Comparison of ENCODE assay signal across 34 cellular contexts in the genomic region with DNA sequence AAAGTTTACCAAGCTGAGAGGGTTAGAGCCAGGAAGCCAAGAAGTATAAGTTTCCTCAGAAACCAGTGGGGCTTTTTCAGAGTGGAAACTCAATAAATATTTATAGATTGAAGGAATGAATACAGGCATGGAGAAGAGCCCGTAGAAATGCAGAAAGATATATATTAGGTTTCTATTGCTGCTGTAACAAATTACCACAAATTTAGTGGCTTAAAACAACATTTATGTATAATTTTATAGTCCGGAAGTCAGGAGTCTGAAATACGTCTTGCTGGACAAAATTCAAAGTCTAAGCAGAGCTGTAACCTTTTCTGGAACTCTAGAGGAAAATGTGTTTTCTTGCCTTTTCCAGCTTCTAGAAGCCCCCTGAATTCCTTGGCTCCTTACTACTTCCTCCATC.
"Had no signal": no experiment of that assay in that cellular context is flagged by ENCODE, and none has a peak within 500 bp of the region (broad histone marks: within the 10 kb centered on the region; RNA-seq: fewer than 3 reads in every experiment).

No MANE protein-coding gene starts in this region.

- H3K27ac Mint-ChIP-seq: activated CD4-positive, alpha-beta memory T cell treated with anti-CD3 and anti-CD28 coated beads for 36 hours; activated CD4-positive, alpha-beta T cell treated with anti-CD3 and anti-CD28 coated beads for 36 hours; activated CD4-positive, alpha-beta T cell treated with anti-CD3 and anti-CD28 coated beads, Interleukin-2, amount 10 ng/mL, durations not matched to agents 24 days and 14 days; activated CD8-positive, alpha-beta memory T cell treated with anti-CD3 and anti-CD28 coated beads, Interleukin-2, amount 10 ng/mL, durations not matched to agents 7 days and 5 days; activated CD8-positive, alpha-beta T cell treated with anti-CD3 and anti-CD28 coated beads, Interleukin-2, amount 10 ng/mL, durations not matched to agents 7 days and 5 days; activated naive CD4-positive, alpha-beta T cell treated with anti-CD3 and anti-CD28 coated beads for 36 hours; activated naive CD4-positive, alpha-beta T cell treated with anti-CD3 and anti-CD28 coated beads, Interleukin-2, amount 50 U/mL, for 24 hours; activated naive CD8-positive, alpha-beta T cell treated with anti-CD3 and anti-CD28 coated beads for 36 hours; activated naive CD8-positive, alpha-beta T cell treated with anti-CD3 and anti-CD28 coated beads, Interleukin-2, amount 50 U/mL, for 24 hours; activated T-helper 1 cell treated with anti-CD3 and anti-CD28 coated beads, Interleukin-12 subunit alpha, Interleukin-12 subunit beta, Interleukin-2, Interleukin-4 antibody, amounts not matched to agents 30 ng/mL and 10 ng/mL and 1 ng/mL, durations not matched to agents 14 hours and 24 hours and 36 hours; activated T-helper 2 cell treated with anti-CD3 and anti-CD28 coated beads, Interferon-gamma antibody, Interleukin-2, Interleukin-4, amounts not matched to agents 10 μg/mL and 5 μg/mL and 100 μg/mL, durations not matched to agents 14 hours and 24 hours and 36 hours; effector memory CD8-positive, alpha-beta T cell; T-helper 17 cell; T-helper 2 cell treated with Interferon-gamma antibody and Interleukin-4, amounts not matched to agents 5 μg/mL and 100 μg/mL, for 36 hours had no signal

- ATAC-seq: activated CD4-positive, alpha-beta T cell treated with anti-CD3 and anti-CD28 coated beads for 36 hours; activated CD8-positive, alpha-beta memory T cell treated with anti-CD3 and anti-CD28 coated beads, Interleukin-2, amount 10 ng/mL, durations not matched to agents 7 days and 5 days; activated CD8-positive, alpha-beta T cell treated with anti-CD3 and anti-CD28 coated beads, Interleukin-2, amount 10 ng/mL, durations not matched to agents 7 days and 5 days; activated naive CD8-positive, alpha-beta T cell treated with anti-CD3 and anti-CD28 coated beads, Interleukin-2, amount 50 U/mL, for 24 hours; body of pancreas; effector memory CD8-positive, alpha-beta T cell; gastroesophageal sphincter; T-helper 17 cell had no signal

- H3K4me1 Mint-ChIP-seq: activated CD4-positive, alpha-beta T cell treated with anti-CD3 and anti-CD28 coated beads for 36 hours; activated CD4-positive, alpha-beta T cell treated with anti-CD3 and anti-CD28 coated beads, Interleukin-2, amount 10 ng/mL, durations not matched to agents 24 days and 14 days; activated CD8-positive, alpha-beta memory T cell treated with anti-CD3 and anti-CD28 coated beads, Interleukin-2, amount 10 ng/mL, durations not matched to agents 7 days and 5 days; activated naive CD4-positive, alpha-beta T cell treated with anti-CD3 and anti-CD28 coated beads, Interleukin-2, amount 50 U/mL, for 24 hours; activated naive CD8-positive, alpha-beta T cell treated with anti-CD3 and anti-CD28 coated beads for 36 hours; T-helper 17 cell had no signal

- H3K4me1 ChIP-seq: adrenal gland, body of pancreas, esophagus muscularis mucosa, gastroesophageal sphincter had no signal

- H3K4me3 Mint-ChIP-seq: activated CD4-positive, alpha-beta memory T cell treated with anti-CD3 and anti-CD28 coated beads for 36 hours; activated CD4-positive, alpha-beta T cell treated with anti-CD3 and anti-CD28 coated beads for 36 hours; activated CD4-positive, alpha-beta T cell treated with anti-CD3 and anti-CD28 coated beads, Interleukin-2, amount 10 ng/mL, durations not matched to agents 24 days and 14 days; activated CD8-positive, alpha-beta memory T cell treated with anti-CD3 and anti-CD28 coated beads, Interleukin-2, amount 10 ng/mL, durations not matched to agents 7 days and 5 days; activated CD8-positive, alpha-beta T cell treated with anti-CD3 and anti-CD28 coated beads, Interleukin-2, amount 10 ng/mL, durations not matched to agents 7 days and 5 days; activated naive CD4-positive, alpha-beta T cell treated with anti-CD3 and anti-CD28 coated beads for 36 hours; activated naive CD4-positive, alpha-beta T cell treated with anti-CD3 and anti-CD28 coated beads, Interleukin-2, amount 50 U/mL, for 24 hours; activated naive CD8-positive, alpha-beta T cell treated with anti-CD3 and anti-CD28 coated beads for 36 hours; activated naive CD8-positive, alpha-beta T cell treated with anti-CD3 and anti-CD28 coated beads, Interleukin-2, amount 50 U/mL, for 24 hours; activated T-helper 1 cell treated with anti-CD3 and anti-CD28 coated beads, Interleukin-12 subunit alpha, Interleukin-12 subunit beta, Interleukin-2, Interleukin-4 antibody, amounts not matched to agents 30 ng/mL and 10 ng/mL and 1 ng/mL, durations not matched to agents 14 hours and 24 hours and 36 hours; effector memory CD8-positive, alpha-beta T cell; T-helper 17 cell; T-helper 2 cell treated with Interferon-gamma antibody and Interleukin-4, amounts not matched to agents 5 μg/mL and 100 μg/mL, for 36 hours had no signal

- H3K36me3 Mint-ChIP-seq: activated CD4-positive, alpha-beta memory T cell treated with anti-CD3 and anti-CD28 coated beads for 36 hours; activated CD8-positive, alpha-beta memory T cell treated with anti-CD3 and anti-CD28 coated beads, Interleukin-2, amount 10 ng/mL, durations not matched to agents 7 days and 5 days; activated naive CD4-positive, alpha-beta T cell treated with anti-CD3 and anti-CD28 coated beads, Interleukin-2, amount 50 U/mL, for 24 hours; activated naive CD8-positive, alpha-beta T cell treated with anti-CD3 and anti-CD28 coated beads for 36 hours had no signal

- H3K27ac ChIP-seq: adrenal gland, body of pancreas, esophagus muscularis mucosa, gastroesophageal sphincter, WERI-Rb-1 had no signal

- H3K9me3 Mint-ChIP-seq: activated CD4-positive, alpha-beta T cell treated with anti-CD3 and anti-CD28 coated beads, Interleukin-2, amount 10 ng/mL, durations not matched to agents 24 days and 14 days; activated naive CD4-positive, alpha-beta T cell treated with anti-CD3 and anti-CD28 coated beads, Interleukin-2, amount 50 U/mL, for 24 hours; activated naive CD8-positive, alpha-beta T cell treated with anti-CD3 and anti-CD28 coated beads for 36 hours; activated T-helper 1 cell treated with anti-CD3 and anti-CD28 coated beads, Interleukin-12 subunit alpha, Interleukin-12 subunit beta, Interleukin-2, Interleukin-4 antibody, amounts not matched to agents 30 ng/mL and 10 ng/mL and 1 ng/mL, durations not matched to agents 14 hours and 24 hours and 36 hours; activated T-helper 2 cell treated with anti-CD3 and anti-CD28 coated beads, Interferon-gamma antibody, Interleukin-2, Interleukin-4, amounts not matched to agents 10 μg/mL and 5 μg/mL and 100 μg/mL, durations not matched to agents 14 hours and 24 hours and 36 hours; T-helper 2 cell treated with Interferon-gamma antibody and Interleukin-4, amounts not matched to agents 5 μg/mL and 100 μg/mL, for 36 hours had no signal

- H3K36me3 ChIP-seq: adrenal gland, esophagus muscularis mucosa, gastroesophageal sphincter, WERI-Rb-1 had no signal

- H3K27me3 Mint-ChIP-seq: activated CD4-positive, alpha-beta memory T cell treated with anti-CD3 and anti-CD28 coated beads for 36 hours; activated CD4-positive, alpha-beta T cell treated with anti-CD3 and anti-CD28 coated beads for 36 hours; activated CD4-positive, alpha-beta T cell treated with anti-CD3 and anti-CD28 coated beads, Interleukin-2, amount 10 ng/mL, durations not matched to agents 24 days and 14 days; activated CD8-positive, alpha-beta memory T cell treated with anti-CD3 and anti-CD28 coated beads, Interleukin-2, amount 10 ng/mL, durations not matched to agents 7 days and 5 days; activated naive CD4-positive, alpha-beta T cell treated with anti-CD3 and anti-CD28 coated beads, Interleukin-2, amount 50 U/mL, for 24 hours; activated naive CD8-positive, alpha-beta T cell treated with anti-CD3 and anti-CD28 coated beads for 36 hours; effector memory CD8-positive, alpha-beta T cell; T-helper 17 cell had no signal

- H3K4me3 ChIP-seq: adrenal gland, body of pancreas, esophagus muscularis mucosa, gastroesophageal sphincter had no signal

- DNase-seq: activated CD4-positive, alpha-beta memory T cell treated with anti-CD3 and anti-CD28 coated beads for 36 hours; activated CD4-positive, alpha-beta T cell treated with anti-CD3 and anti-CD28 coated beads for 36 hours; activated CD4-positive, alpha-beta T cell treated with anti-CD3 and anti-CD28 coated beads, Interleukin-2, amount 10 ng/mL, durations not matched to agents 24 days and 14 days; activated CD4-positive, CD25-positive, alpha-beta regulatory T cell; activated CD4-positive, CD25-positive, alpha-beta regulatory T cell treated with anti-CD3 and anti-CD28 coated beads, Interleukin-2, amount 50 U/mL, for 72 hours; activated CD8-positive, alpha-beta memory T cell treated with anti-CD3 and anti-CD28 coated beads, Interleukin-2, amount 10 ng/mL, durations not matched to agents 7 days and 5 days; activated CD8-positive, alpha-beta memory T cell treated with anti-CD3 and anti-CD28 coated beads, Interleukin-2, amount 50 U/mL, for 4 hours; activated CD8-positive, alpha-beta T cell treated with anti-CD3 and anti-CD28 coated beads, Interleukin-2, amount 10 ng/mL, durations not matched to agents 7 days and 5 days; activated effector memory CD4-positive, alpha-beta T cell treated with anti-CD3 and anti-CD28 coated beads, Interleukin-2, amount 50 U/mL, for 16 hours; activated naive CD4-positive, alpha-beta T cell treated with anti-CD3 and anti-CD28 coated beads for 36 hours; activated naive CD8-positive, alpha-beta T cell treated with anti-CD3 and anti-CD28 coated beads for 36 hours; activated naive CD8-positive, alpha-beta T cell treated with anti-CD3 and anti-CD28 coated beads, Interleukin-2, amount 50 U/mL, for 24 hours; activated T-cell treated with anti-CD3 and anti-CD28 coated beads, Interleukin-2, amount 50 U/mL, for 1 hour; activated T-cell treated with anti-CD3 and anti-CD28 coated beads, Interleukin-2, amount 50 U/mL, for 48 hours; adrenal gland; amygdala; aorta; body of pancreas; caudate nucleus; cortex of kidney; dermis blood vessel endothelial cell; effector CD4-positive, alpha-beta T cell; effector memory CD8-positive, alpha-beta T cell; erythroblast; T-helper 1 cell; T-helper 17 cell; T1000; WERI-Rb-1 had no signal

- H3K27me3 ChIP-seq: adrenal gland, body of pancreas, esophagus muscularis mucosa, gastroesophageal sphincter had no signal
